15 cellular contexts compared by ENCODE assay signal in genomic region chr10:33150146-33150545, GRCh38.
"Had no signal": no experiment of that assay in that cellular context is flagged by ENCODE, and none has a peak within 500 bp of the region (broad histone marks: within the 10 kb centered on the region; RNA-seq: fewer than 3 reads in every experiment).

No MANE protein-coding gene starts in this region.

- H3K4me1 ChIP-seq: colonic mucosa, foreskin keratinocyte, sigmoid colon had no signal

- DNase-seq: activated CD4-positive, alpha-beta T cell treated with anti-CD3 and anti-CD28 coated beads for 4 hours; activated CD8-positive, alpha-beta memory T cell treated with anti-CD3 and anti-CD28 coated beads, Interleukin-2, amount 50 U/mL, for 4 hours; activated CD8-positive, alpha-beta T cell treated with anti-CD3 and anti-CD28 coated beads, Interleukin-2, amount 10 ng/mL, durations not matched to agents 7 days and 5 days; activated naive CD4-positive, alpha-beta T cell; colonic mucosa; foreskin keratinocyte; head of caudate nucleus; ovary; sigmoid colon; spleen; T1000 had no signal

- H3K27ac ChIP-seq: colonic mucosa, foreskin keratinocyte, neural progenitor cell, ovary, sigmoid colon, SK-N-MC, thoracic aorta had no signal

- H3K27ac Mint-ChIP-seq: activated CD8-positive, alpha-beta T cell treated with anti-CD3 and anti-CD28 coated beads, Interleukin-2, amount 10 ng/mL, durations not matched to agents 7 days and 5 days; neural progenitor cell; WTC11 had no signal

- ATAC-seq: foreskin keratinocyte, WTC11 had no signal

- H3K4me3 Mint-ChIP-seq: activated CD8-positive, alpha-beta T cell treated with anti-CD3 and anti-CD28 coated beads, Interleukin-2, amount 10 ng/mL, durations not matched to agents 7 days and 5 days; neural progenitor cell; WTC11 had no signal

- H3K4me3 ChIP-seq: colonic mucosa, neural progenitor cell, ovary, sigmoid colon, SK-N-MC, spleen, thoracic aorta had no signal

- H3K4me1 Mint-ChIP-seq: WTC11 had no signal

- H3K9ac ChIP-seq: neural progenitor cell had no signal

- H3K36me3 Mint-ChIP-seq: neural progenitor cell, WTC11 had no signal

- H3K4me2 ChIP-seq: neural progenitor cell had no signal

- H3K27me3 ChIP-seq: colonic mucosa, foreskin keratinocyte, neural progenitor cell, ovary, sigmoid colon, spleen had no signal

- H3K9me3 ChIP-seq: colonic mucosa, ovary, thoracic aorta had no signal

- H3K36me3 ChIP-seq: colonic mucosa, neural progenitor cell, ovary, sigmoid colon, spleen, thoracic aorta had no signal

- H2AFZ ChIP-seq: neural progenitor cell had no signal
